ENCODE assay signal across 1 cellular context in the genomic region with DNA sequence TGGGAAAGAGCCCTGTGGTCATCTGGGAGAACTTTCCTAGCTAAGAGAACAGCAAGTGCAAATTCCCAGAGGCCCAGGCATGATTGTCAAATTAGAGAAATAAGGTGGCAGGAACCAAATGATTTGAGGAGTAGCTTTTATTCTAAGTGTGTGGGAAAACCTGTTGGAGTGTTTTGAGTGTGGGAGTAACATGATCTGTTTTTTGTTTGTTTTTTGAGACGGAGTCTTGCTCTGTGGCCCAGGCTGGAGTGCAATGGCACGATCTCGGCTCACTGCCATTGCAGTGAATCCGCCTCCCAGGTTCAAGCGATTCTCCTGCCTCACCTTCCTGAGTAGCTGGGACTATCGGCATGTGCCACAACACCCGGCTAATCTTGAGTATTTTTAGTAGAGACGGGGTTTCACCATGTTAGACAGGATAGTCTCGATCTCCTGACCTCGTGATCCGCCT.
TF ChIP-seq lines count a peak whose summit lies in the region.

No MANE protein-coding gene starts in this region.

TF ChIP-seq in H1, 55 proteins besides CTCF, POLR2A, EP300 and RAD21:
- TF ChIP-seq PHF8 (conservative IDR thresholded peaks at IDR 0.05; ENCODE audit: low read depth, low read length) (no peak), CHD1 (IDR thresholded peaks at IDR 0.05; ENCODE audit: low read depth, low read length) (no peak), YY1 (IDR thresholded peaks at IDR 0.05; ENCODE audit: low read depth, low read length) (no peak), SAP30 (IDR thresholded peaks at IDR 0.05; ENCODE audit: insufficient read depth, insufficient replicate concordance, low read length) (no peak), E2F6 (IDR thresholded peaks at IDR 0.05) (no peak), SRF (IDR thresholded peaks at IDR 0.05; ENCODE audit: low read depth, low read length) (no peak), MAFK (IDR thresholded peaks at IDR 0.05; ENCODE audit: low read depth, low read length) (no peak), CREB1 (IDR thresholded peaks at IDR 0.05) (no peak), RXRA (IDR thresholded peaks at IDR 0.05; ENCODE audit: insufficient read depth, low read depth, low read length) (no peak), CHD2 (IDR thresholded peaks at IDR 0.05; ENCODE audit: low read length) (no peak), CEBPB (IDR thresholded peaks at IDR 0.05; ENCODE audit: low read depth, low read length) (no peak), ASH2L (IDR thresholded peaks at IDR 0.05; ENCODE audit: low read length) (no peak), HDAC2 (IDR thresholded peaks at IDR 0.05; ENCODE audit: borderline replicate concordance in 1 of 2, low read depth in 2 of 2, low read length in 2 of 2) (no peak), MAX (IDR thresholded peaks at IDR 0.05) (no peak), RNF2 (IDR thresholded peaks at IDR 0.05; ENCODE audit: borderline replicate concordance, low read depth, low read length, missing control alignments, poor library complexity, severe bottlenecking) (no peak), JUND (IDR thresholded peaks at IDR 0.05; ENCODE audit: low read length) (no peak), TBP (IDR thresholded peaks at IDR 0.05; ENCODE audit: low read depth, low read length) (no peak), NANOG (IDR thresholded peaks at IDR 0.05; ENCODE audit: insufficient read depth, low read depth, low read length, poor library complexity, severe bottlenecking) (no peak), RFX5 (IDR thresholded peaks at IDR 0.05; ENCODE audit: borderline replicate concordance, low read depth, low read length) (no peak)
- TF ChIP-seq, protein P1, sequence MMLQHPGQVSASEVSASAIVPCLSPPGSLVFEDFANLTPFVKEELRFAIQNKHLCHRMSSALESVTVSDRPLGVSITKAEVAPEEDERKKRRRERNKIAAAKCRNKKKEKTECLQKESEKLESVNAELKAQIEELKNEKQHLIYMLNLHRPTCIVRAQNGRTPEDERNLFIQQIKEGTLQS (IDR thresholded peaks at IDR 0.05; ENCODE audit: insufficient read depth, low read depth, low read length): no peak
